Comparison of ENCODE assay signal across 5 cellular contexts in the genomic region with DNA sequence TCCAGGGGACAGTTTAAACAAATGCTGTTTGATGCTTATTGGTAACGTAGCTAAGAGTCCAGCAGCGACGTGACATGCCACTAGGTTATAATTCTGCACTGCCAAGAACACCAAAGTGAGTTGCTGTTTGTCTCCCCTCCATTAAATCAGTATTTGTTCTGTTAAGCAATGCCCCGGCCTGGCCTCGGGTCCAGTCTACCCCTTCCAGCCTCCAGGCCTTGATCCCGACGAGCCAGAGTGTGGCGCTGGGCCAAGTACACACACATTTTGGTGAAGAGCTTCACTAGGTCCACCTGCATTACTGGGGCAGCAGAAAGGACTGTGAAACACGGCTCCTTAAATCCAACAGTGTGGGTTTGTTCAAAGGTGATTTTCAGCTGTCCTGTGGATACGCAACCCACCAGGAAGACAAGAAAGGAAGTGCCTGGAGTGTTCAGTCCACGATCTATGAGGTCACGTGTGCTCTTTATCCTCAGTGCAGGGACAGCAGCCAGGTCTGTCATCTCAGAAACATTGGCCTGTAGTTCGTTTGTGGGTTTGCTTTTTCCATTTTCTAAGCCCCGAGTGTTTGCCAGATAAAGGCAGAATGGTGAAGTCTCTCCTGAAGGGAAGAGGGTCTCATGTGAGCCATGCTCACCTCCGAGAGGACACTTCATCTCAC. TPM values are rescaled to one million over a fixed set of nuclear protein-coding genes. Genes with fewer than 3 reads are reported as not detected.
"Had no signal": no experiment of that assay in that cellular context is flagged by ENCODE, and none has a peak within 500 bp of the region (broad histone marks: within the 10 kb centered on the region; RNA-seq: fewer than 3 reads in every experiment).

No MANE protein-coding gene starts in this region.

RNA-seq across cellular contexts. Expression of a gene that starts 58.7 kb away (rescaled TPM):
- total RNA-seq: activated CD4-positive, alpha-beta memory T cell treated with anti-CD3 and anti-CD28 coated beads, Interleukin-2, amount 10 ng/mL, durations not matched to agents 7 days and 5 days; activated CD8-positive, alpha-beta memory T cell treated with anti-CD3 and anti-CD28 coated beads, Interleukin-2, amount 10 ng/mL, durations not matched to agents 7 days and 5 days; cardiac muscle cell; MCF 10A; Right ventricle myocardium superior had no signal
- polyA plus RNA-seq: cardiac muscle cell had no signal
